Comparison of ENCODE assay signal across 15 cellular contexts in the genomic region with DNA sequence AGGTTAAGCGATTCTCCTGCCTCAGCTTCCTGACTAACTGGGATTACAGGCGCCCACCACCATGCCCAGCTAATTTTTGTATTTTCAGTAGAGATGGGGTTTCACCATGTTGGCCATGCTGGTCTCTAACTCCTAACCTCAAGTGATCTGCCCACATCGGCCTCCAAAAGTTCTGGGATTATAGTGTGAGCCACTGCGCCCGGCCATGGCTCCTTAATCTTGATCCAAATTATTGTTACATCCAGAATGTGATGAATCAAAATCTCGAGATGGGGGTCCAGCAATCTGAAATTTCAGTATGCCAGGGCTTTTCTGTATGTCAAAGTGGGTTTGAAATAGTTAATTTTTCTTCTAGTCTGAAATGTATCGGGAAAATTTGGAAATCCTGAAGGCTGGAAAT. TPM values are rescaled to one million over a fixed set of nuclear protein-coding genes. Genes with fewer than 3 reads are reported as not detected.
DNase-seq lines count a peak whose midpoint lies in the region; ATAC-seq and TF ChIP-seq lines count a peak whose summit lies in the region.
"Had no signal": no experiment of that assay in that cellular context is flagged by ENCODE, and none has a peak within 500 bp of the region (broad histone marks: within the 10 kb centered on the region; RNA-seq: fewer than 3 reads in every experiment).

No MANE protein-coding gene starts in this region.

- peaks cover 66% of the 10 kb centered on the region for H3K79me2 ChIP-seq in HCT116 (ENCODE audit: insufficient read depth, low read length)

- no peak overlapping the region for H3K4me3 ChIP-seq in AG04450 (ENCODE audit: low read depth, low read length)
- H3K4me3 ChIP-seq in HCT116 (replicated peaks in 1 of 2; ENCODE audit: low read depth in 1 of 2, low read length in 2 of 2) = no peak overlapping the region
- H3K4me3 ChIP-seq: cardiac muscle cell, Peyer's patch, tibial nerve had no signal

- no TSS peak for BruUV-seq in HCT116 (replicated peaks; lab: Mats Ljungman, UMichigan)

- CTCF ChIA-PET in AG04450 (lab: Charles Lee) (no interaction called here), HCT116 (lab: Charles Lee) (interaction anchor here (1.4 kb wide), 1 partner anchor 273 kb away, joined by 4 read pairs; no protein-coding TSS in a partner anchor)

- RAD21 ChIA-PET in HCT116 (lab: Charles Lee; ENCODE audit: low non-redundant PET in 1 of 2, low total read pairs in 2 of 2, uncharacterized antibody in 2 of 2, unreplicated experiment in 2 of 2) = no interaction called here

- H3K36me3 ChIP-seq in HCT116 (ENCODE audit: control insufficient read depth in 1 of 2, insufficient read depth in 2 of 2, low read length in 2 of 2) = peaks cover 24 to 42% of the 10 kb centered on the region in 2 experiments

- no peak for TF ChIP-seq POLR2A in HCT116 (IDR thresholded peaks at IDR 0.05; ENCODE audit: borderline replicate concordance, extremely low read depth, insufficient read depth, insufficient read length)

- intact Hi-C loops in HCT116 (cut with micrococcal nuclease) = loop anchor here (5.0 kb wide), 2 partner anchors 186 to 276 kb away; partner anchors contain the start of gene TMEM9B

- no peaks in the 10 kb centered on the region; the same call in 1 of the 2 replicates for H3K9me3 ChIP-seq in AG04450 (ENCODE audit: control insufficient read depth, insufficient read depth, low read length)
- no peaks in the 10 kb centered on the region for H3K9me3 ChIP-seq in HCT116 (ENCODE audit: control insufficient read depth in 1 of 2, insufficient read depth in 1 of 2, low read depth in 1 of 2, low read length in 2 of 2)
- H3K9me3 ChIP-seq: Peyer's patch, tibial nerve had no signal

- no peak for TF ChIP-seq RAD21 in HCT116 (IDR thresholded peaks at IDR 0.05; ENCODE audit: low read depth)

- H3K27ac ChIP-seq in AG04450 (ENCODE audit: low read depth, low read length) (peak overlapping the region; percentile 39), HCT116 (ENCODE audit: low read depth, low read length) (peak overlapping the region; percentile 97; the same call in 1 of the 2 replicates), VCaP (peak overlapping the region; percentile 96)
- H3K27ac ChIP-seq: cardiac muscle cell, Peyer's patch, tibial nerve had no signal

- TF ChIP-seq CTCF in AG04450 (IDR thresholded peaks at IDR 0.05; ENCODE audit: low read depth, low read length) (no peak), HCT116 (IDR thresholded peaks at IDR 0.05 in 2 of 3, conservative IDR thresholded peaks at IDR 0.05 in 1 of 3; ENCODE audit: borderline replicate concordance in 1 of 3, insufficient read depth in 1 of 3, low read depth in 2 of 3, low read length in 2 of 3) (no peak), VCaP (conservative IDR thresholded peaks at IDR 0.05) (no peak)

- no peak for ATAC-seq in HCT116
- no peak for ATAC-seq in left lobe of liver

- no peaks in the 10 kb centered on the region for H3K9me2 ChIP-seq in HCT116 (ENCODE audit: insufficient read depth)

- DNase-seq in AG04450 (ENCODE audit: low read depth, low spot score) (no peak), HCT116 (ENCODE audit: low read depth, low spot score) (no peak), mesenteric fat pad (ENCODE audit: low spot score) (peak; percentile 33), left lobe of liver (ENCODE audit: low spot score) (no peak), SW480 (ENCODE audit: low spot score) (no peak), glomerular visceral epithelial cell (ENCODE audit: extremely low spot score) (no peak), NCI-H2081 (lab: John Stamatoyannopoulos, UW) (no peak)
- DNase-seq: activated CD4-positive, alpha-beta T cell treated with anti-CD3 and anti-CD28 coated beads, Interleukin-2, amount 10 ng/mL, durations not matched to agents 24 days and 14 days; activated naive CD4-positive, alpha-beta T cell treated with anti-CD3 and anti-CD28 coated beads, Interleukin-2, amount 50 U/mL, for 16 hours; NCI-H1417 treated with DMSO at 0.1 percent for 48 hours; NCI-H446 treated with DMSO at 0.1 percent for 48 hours; Peyer's patch had no signal

- H3K4me1 ChIP-seq in HCT116 (ENCODE audit: control insufficient read depth in 1 of 2, insufficient read depth in 2 of 2, low read length in 2 of 2) = peaks cover 27 to 63% of the 10 kb centered on the region in 2 experiments

- peaks cover 3% of the 10 kb centered on the region; the same call in 1 of the 2 replicates for H4K20me1 ChIP-seq in HCT116 (ENCODE audit: insufficient read depth)

- H3K27me3 ChIP-seq in AG04450 (ENCODE audit: control insufficient read depth, insufficient read depth, low read length) (no peaks in the 10 kb centered on the region), HCT116 (ENCODE audit: insufficient read depth, low read length) (no peaks in the 10 kb centered on the region)
- H3K27me3 ChIP-seq: cardiac muscle cell, Peyer's patch, tibial nerve had no signal

- no peak overlapping the region for H2AFZ ChIP-seq in HCT116 (ENCODE audit: low read depth, low read length, poor library complexity, severe bottlenecking)

- POLR2A ChIA-PET in AG04450 (lab: Yijun Ruan, JAX) (interaction anchor here (0.6 to 1.1 kb wide), 4 partner anchors 15 to 278 kb away, joined by 3 to 14 read pairs (median 5); partner anchors contain the start of gene TMEM9B), HCT116 (lab: Charles Lee) (interaction anchor here (1.0 to 3.4 kb wide), 3 partner anchors 28 to 182 kb away, joined by 3 to 22 read pairs (median 3); no protein-coding TSS in a partner anchor)

- H3K4me2 ChIP-seq in HCT116 (ENCODE audit: low read length) = peak overlapping the region; percentile 80

- H3K9ac ChIP-seq in HCT116 (ENCODE audit: low read length) = peak overlapping the region; percentile 99

TF ChIP-seq in HCT116, 20 proteins besides CTCF, POLR2A, EP300 and RAD21:
- TF ChIP-seq POLR2AphosphoS5 (IDR thresholded peaks at IDR 0.05; ENCODE audit: low read depth, low read length) (no peak), SRF (IDR thresholded peaks at IDR 0.05; ENCODE audit: low read depth) (no peak), ELF1 (IDR thresholded peaks at IDR 0.05; ENCODE audit: borderline replicate concordance, low read depth) (no peak), ZNF274 (IDR thresholded peaks at IDR 0.05; ENCODE audit: low read depth, low read length) (no peak), YY1 (IDR thresholded peaks at IDR 0.05; ENCODE audit: extremely low read depth, insufficient replicate concordance, low read depth, low read length) (no peak), EZH2phosphoT487 (IDR thresholded peaks at IDR 0.05; ENCODE audit: borderline replicate concordance) (no peak), EGR1 (IDR thresholded peaks at IDR 0.05; ENCODE audit: low read depth) (no peak), CBX3 (IDR thresholded peaks at IDR 0.05; ENCODE audit: low read depth) (no peak)
- TF ChIP-seq, protein P1, sequence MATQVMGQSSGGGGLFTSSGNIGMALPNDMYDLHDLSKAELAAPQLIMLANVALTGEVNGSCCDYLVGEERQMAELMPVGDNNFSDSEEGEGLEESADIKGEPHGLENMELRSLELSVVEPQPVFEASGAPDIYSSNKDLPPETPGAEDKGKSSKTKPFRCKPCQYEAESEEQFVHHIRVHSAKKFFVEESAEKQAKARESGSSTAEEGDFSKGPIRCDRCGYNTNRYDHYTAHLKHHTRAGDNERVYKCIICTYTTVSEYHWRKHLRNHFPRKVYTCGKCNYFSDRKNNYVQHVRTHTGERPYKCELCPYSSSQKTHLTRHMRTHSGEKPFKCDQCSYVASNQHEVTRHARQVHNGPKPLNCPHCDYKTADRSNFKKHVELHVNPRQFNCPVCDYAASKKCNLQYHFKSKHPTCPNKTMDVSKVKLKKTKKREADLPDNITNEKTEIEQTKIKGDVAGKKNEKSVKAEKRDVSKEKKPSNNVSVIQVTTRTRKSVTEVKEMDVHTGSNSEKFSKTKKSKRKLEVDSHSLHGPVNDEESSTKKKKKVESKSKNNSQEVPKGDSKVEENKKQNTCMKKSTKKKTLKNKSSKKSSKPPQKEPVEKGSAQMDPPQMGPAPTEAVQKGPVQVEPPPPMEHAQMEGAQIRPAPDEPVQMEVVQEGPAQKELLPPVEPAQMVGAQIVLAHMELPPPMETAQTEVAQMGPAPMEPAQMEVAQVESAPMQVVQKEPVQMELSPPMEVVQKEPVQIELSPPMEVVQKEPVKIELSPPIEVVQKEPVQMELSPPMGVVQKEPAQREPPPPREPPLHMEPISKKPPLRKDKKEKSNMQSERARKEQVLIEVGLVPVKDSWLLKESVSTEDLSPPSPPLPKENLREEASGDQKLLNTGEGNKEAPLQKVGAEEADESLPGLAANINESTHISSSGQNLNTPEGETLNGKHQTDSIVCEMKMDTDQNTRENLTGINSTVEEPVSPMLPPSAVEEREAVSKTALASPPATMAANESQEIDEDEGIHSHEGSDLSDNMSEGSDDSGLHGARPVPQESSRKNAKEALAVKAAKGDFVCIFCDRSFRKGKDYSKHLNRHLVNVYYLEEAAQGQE (IDR thresholded peaks at IDR 0.05; ENCODE audit: low read depth) = no peak
- TF ChIP-seq, protein P2, sequence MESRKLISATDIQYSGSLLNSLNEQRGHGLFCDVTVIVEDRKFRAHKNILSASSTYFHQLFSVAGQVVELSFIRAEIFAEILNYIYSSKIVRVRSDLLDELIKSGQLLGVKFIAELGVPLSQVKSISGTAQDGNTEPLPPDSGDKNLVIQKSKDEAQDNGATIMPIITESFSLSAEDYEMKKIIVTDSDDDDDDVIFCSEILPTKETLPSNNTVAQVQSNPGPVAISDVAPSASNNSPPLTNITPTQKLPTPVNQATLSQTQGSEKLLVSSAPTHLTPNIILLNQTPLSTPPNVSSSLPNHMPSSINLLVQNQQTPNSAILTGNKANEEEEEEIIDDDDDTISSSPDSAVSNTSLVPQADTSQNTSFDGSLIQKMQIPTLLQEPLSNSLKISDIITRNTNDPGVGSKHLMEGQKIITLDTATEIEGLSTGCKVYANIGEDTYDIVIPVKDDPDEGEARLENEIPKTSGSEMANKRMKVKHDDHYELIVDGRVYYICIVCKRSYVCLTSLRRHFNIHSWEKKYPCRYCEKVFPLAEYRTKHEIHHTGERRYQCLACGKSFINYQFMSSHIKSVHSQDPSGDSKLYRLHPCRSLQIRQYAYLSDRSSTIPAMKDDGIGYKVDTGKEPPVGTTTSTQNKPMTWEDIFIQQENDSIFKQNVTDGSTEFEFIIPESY (IDR thresholded peaks at IDR 0.05; ENCODE audit: extremely low read depth, insufficient replicate concordance, low read length) = no peak

RNA-seq across cellular contexts. Expression of gene RPL27A, which starts 3.7 kb away (rescaled TPM):
- polyA plus RNA-seq in AG04450 (2011; rRNA removed) = 941 and 1,068 TPM in 2 replicates
- polyA minus RNA-seq in AG04450 (2011; rRNA and poly(A)+ RNA removed) = 269 and 283 TPM in 2 replicates
- total RNA-seq in HCT116 (2021; ENCODE audit: unreplicated experiment) (1,055 TPM), mesenteric fat pad (653 TPM), left lobe of liver (215 TPM)
- 3,070 and 3,597 TPM in 2 replicates for polyA plus RNA-seq in HCT116 (2012)

RNA-seq across cellular contexts. Expression of gene TRIM66, which starts 3.9 kb away (rescaled TPM):
- polyA plus RNA-seq in AG04450 (2011; rRNA removed) = 4.2 and 6.3 TPM in 2 replicates
- polyA minus RNA-seq in AG04450 (2011; rRNA and poly(A)+ RNA removed) = 9.2 and 9.8 TPM in 2 replicates
- 24.8 TPM for total RNA-seq in HCT116 (2021; ENCODE audit: unreplicated experiment)
- 7.9 and 9.3 TPM in 2 replicates for polyA plus RNA-seq in HCT116 (2012)
- 7.8 TPM for total RNA-seq in mesenteric fat pad
- total RNA-seq in left lobe of liver = 13.3 TPM

Comparison
In these comparisons a context has a peak if more than half of its experiments do, and no peak if none do; other contexts are left out.
1. H3K27ac ChIP-seq: peak in every context shown above with its lines; median percentile 97 in HCT116; 96 in VCaP; 39 in AG04450.